7 cellular contexts compared by ENCODE assay signal in the genomic region with DNA sequence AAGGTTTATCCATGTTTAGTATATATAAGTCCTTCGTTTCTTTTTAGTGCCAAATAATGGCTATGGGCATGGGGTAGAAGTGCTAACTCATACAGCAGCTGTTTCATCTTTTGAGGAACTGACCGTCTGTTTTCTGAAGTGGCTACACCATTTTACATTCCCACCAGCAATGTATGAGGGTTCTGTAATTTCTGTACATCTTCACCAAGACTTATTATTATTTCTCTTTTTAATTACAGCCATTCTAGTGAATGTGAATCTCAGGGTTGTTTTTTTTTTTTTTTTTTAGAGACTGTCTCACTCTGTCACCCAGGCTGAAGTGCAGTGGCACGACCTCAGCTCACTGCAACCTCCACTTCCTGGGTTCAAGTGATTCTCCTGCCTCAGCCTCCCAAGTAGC. TPM values are rescaled to one million over a fixed set of nuclear protein-coding genes. Genes with fewer than 3 reads are reported as not detected.
A peak's percentile ranks its signal among the peaks of the same experiment; 100 is the strongest.
DNase-seq lines count a peak whose midpoint lies in the region; ATAC-seq and TF ChIP-seq lines count a peak whose summit lies in the region.
"Not testable (repeated sequence)": the region's sequence is repeated elsewhere in the genome, so short reads cannot be mapped to it uniquely, and the experiment has no call there.

No MANE protein-coding gene starts in this region.

- H3K4me1 Mint-ChIP-seq in CD4-positive, CD25-positive, alpha-beta regulatory T cell, result peaks cover 25 to 54% (median 33%) of the 10 kb centered on the region in 4 donors
- H3K4me1 Mint-ChIP-seq in CD8-positive, alpha-beta memory T cell, result peaks cover 26 to 42% (median 38%) of the 10 kb centered on the region in 3 donors
- H3K4me1 Mint-ChIP-seq in T-helper 1 cell treated with Interleukin-12 subunit alpha and Interleukin-12 subunit beta and Interleukin-4 antibody, amounts not matched to agents 30 μg/mL and 1 μg/mL, for 36 hours (ENCODE audit: low read depth), result peaks cover 19% of the 10 kb centered on the region
- peaks cover 39% of the 10 kb centered on the region for H3K4me1 Mint-ChIP-seq in activated CD4-positive, alpha-beta T cell treated with anti-CD3 and anti-CD28 coated beads, Interleukin-2, amount 10 ng/mL, durations not matched to agents 7 days and 5 days
- H3K4me1 Mint-ChIP-seq in activated T-helper 1 cell treated with anti-CD3 and anti-CD28 coated beads, Interleukin-12 subunit alpha, Interleukin-12 subunit beta, Interleukin-2, Interleukin-4 antibody, amounts not matched to agents 30 ng/mL and 10 ng/mL and 1 ng/mL, durations not matched to agents 14 hours and 24 hours and 36 hours (ENCODE audit: low read depth), result peaks cover 29% of the 10 kb centered on the region
- peaks cover 18% of the 10 kb centered on the region in 2 donors for H3K4me1 Mint-ChIP-seq in effector memory CD8-positive, alpha-beta T cell (ENCODE audit: low read depth in 2 of 2)
- peaks cover 14% of the 10 kb centered on the region for H3K4me1 Mint-ChIP-seq in progenitor cell of endocrine pancreas (ENCODE audit: low read depth)

- H3K4me1 ChIP-seq in CD4-positive, CD25-positive, alpha-beta regulatory T cell (ENCODE audit: control insufficient read depth, insufficient read depth, low read length, poor library complexity, severe bottlenecking), result peaks cover 20% of the 10 kb centered on the region
- H3K4me1 ChIP-seq in CD8-positive, alpha-beta memory T cell (ENCODE audit: insufficient read depth, low read length), result peaks cover 14% of the 10 kb centered on the region

- not testable (repeated sequence) for DNase-seq in CD4-positive, CD25-positive, alpha-beta regulatory T cell; CD8-positive, alpha-beta memory T cell; activated CD4-positive, alpha-beta T cell treated with anti-CD3 and anti-CD28 coated beads, Interleukin-2, amount 10 ng/mL, durations not matched to agents 7 days and 5 days; activated T-helper 1 cell treated with anti-CD3 and anti-CD28 coated beads, Interleukin-12 subunit alpha, Interleukin-12 subunit beta, Interleukin-2, Interleukin-4 antibody, amounts not matched to agents 30 ng/mL and 10 ng/mL and 1 ng/mL, durations not matched to agents 14 hours and 24 hours and 36 hours (ENCODE audit: low spot score); effector memory CD8-positive, alpha-beta T cell; progenitor cell of endocrine pancreas (ENCODE audit: low spot score, unreplicated experiment)

- not testable (repeated sequence) for H3K9me3 Mint-ChIP-seq in CD4-positive, CD25-positive, alpha-beta regulatory T cell; CD8-positive, alpha-beta memory T cell; T-helper 1 cell treated with Interleukin-12 subunit alpha and Interleukin-12 subunit beta and Interleukin-4 antibody, amounts not matched to agents 30 μg/mL and 1 μg/mL, for 36 hours; activated CD4-positive, alpha-beta T cell treated with anti-CD3 and anti-CD28 coated beads, Interleukin-2, amount 10 ng/mL, durations not matched to agents 7 days and 5 days; activated T-helper 1 cell treated with anti-CD3 and anti-CD28 coated beads, Interleukin-12 subunit alpha, Interleukin-12 subunit beta, Interleukin-2, Interleukin-4 antibody, amounts not matched to agents 30 ng/mL and 10 ng/mL and 1 ng/mL, durations not matched to agents 14 hours and 24 hours and 36 hours; effector memory CD8-positive, alpha-beta T cell; progenitor cell of endocrine pancreas (ENCODE audit: low read depth)

- not testable (repeated sequence) for H3K27ac ChIP-seq in CD4-positive, CD25-positive, alpha-beta regulatory T cell (ENCODE audit: insufficient read depth, low read length, poor library complexity, severe bottlenecking); CD8-positive, alpha-beta memory T cell (ENCODE audit: low read depth, low read length)

- TF ChIP-seq CTCF in progenitor cell of endocrine pancreas (IDR thresholded peaks at IDR 0.05; ENCODE audit: unreplicated experiment), result not testable (repeated sequence)

- H3K36me3 ChIP-seq in CD4-positive, CD25-positive, alpha-beta regulatory T cell (ENCODE audit: control insufficient read depth, insufficient read depth, low read length); CD8-positive, alpha-beta memory T cell (ENCODE audit: insufficient read depth, low read length): not testable (repeated sequence)

- intact Hi-C loops in activated T-helper 1 cell treated with anti-CD3 and anti-CD28 coated beads, Interleukin-12 subunit alpha, Interleukin-12 subunit beta, Interleukin-2, Interleukin-4 antibody, amounts not matched to agents 30 ng/mL and 10 ng/mL and 1 ng/mL, durations not matched to agents 14 hours and 24 hours and 36 hours (cut with micrococcal nuclease), result loop anchor here (5.0 kb wide), 2 partner anchors 284 to 836 kb away; a partner anchor contains a TSS

- H3K36me3 Mint-ChIP-seq in CD4-positive, CD25-positive, alpha-beta regulatory T cell, result peaks cover 14% of the 10 kb centered on the region
- H3K36me3 Mint-ChIP-seq in CD8-positive, alpha-beta memory T cell, result peaks cover 7 to 41% (median 12%) of the 10 kb centered on the region in 3 donors
- H3K36me3 Mint-ChIP-seq in T-helper 1 cell treated with Interleukin-12 subunit alpha and Interleukin-12 subunit beta and Interleukin-4 antibody, amounts not matched to agents 30 μg/mL and 1 μg/mL, for 36 hours (ENCODE audit: low read depth), result peaks cover 43% of the 10 kb centered on the region
- peaks cover 46% of the 10 kb centered on the region for H3K36me3 Mint-ChIP-seq in activated CD4-positive, alpha-beta T cell treated with anti-CD3 and anti-CD28 coated beads, Interleukin-2, amount 10 ng/mL, durations not matched to agents 7 days and 5 days (ENCODE audit: low read depth)
- H3K36me3 Mint-ChIP-seq in activated T-helper 1 cell treated with anti-CD3 and anti-CD28 coated beads, Interleukin-12 subunit alpha, Interleukin-12 subunit beta, Interleukin-2, Interleukin-4 antibody, amounts not matched to agents 30 ng/mL and 10 ng/mL and 1 ng/mL, durations not matched to agents 14 hours and 24 hours and 36 hours (ENCODE audit: low read depth), result peaks cover 42% of the 10 kb centered on the region
- H3K36me3 Mint-ChIP-seq in effector memory CD8-positive, alpha-beta T cell (ENCODE audit: insufficient read depth), result peaks cover 41% of the 10 kb centered on the region
- H3K36me3 Mint-ChIP-seq in progenitor cell of endocrine pancreas (ENCODE audit: insufficient read depth), result not testable (repeated sequence)

- not testable (repeated sequence) for H3K27me3 ChIP-seq in CD4-positive, CD25-positive, alpha-beta regulatory T cell (ENCODE audit: control insufficient read depth, insufficient read depth, low read length); CD8-positive, alpha-beta memory T cell (ENCODE audit: insufficient read depth, low read length, poor library complexity, severe bottlenecking)

- not testable (repeated sequence) for H3K27me3 Mint-ChIP-seq in CD4-positive, CD25-positive, alpha-beta regulatory T cell; CD8-positive, alpha-beta memory T cell; T-helper 1 cell treated with Interleukin-12 subunit alpha and Interleukin-12 subunit beta and Interleukin-4 antibody, amounts not matched to agents 30 μg/mL and 1 μg/mL, for 36 hours (ENCODE audit: low read depth); activated CD4-positive, alpha-beta T cell treated with anti-CD3 and anti-CD28 coated beads, Interleukin-2, amount 10 ng/mL, durations not matched to agents 7 days and 5 days; activated T-helper 1 cell treated with anti-CD3 and anti-CD28 coated beads, Interleukin-12 subunit alpha, Interleukin-12 subunit beta, Interleukin-2, Interleukin-4 antibody, amounts not matched to agents 30 ng/mL and 10 ng/mL and 1 ng/mL, durations not matched to agents 14 hours and 24 hours and 36 hours (ENCODE audit: insufficient read depth); effector memory CD8-positive, alpha-beta T cell; progenitor cell of endocrine pancreas

- not testable (repeated sequence) for H3K9me3 ChIP-seq in CD4-positive, CD25-positive, alpha-beta regulatory T cell (ENCODE audit: control insufficient read depth in 2 of 2, low read length in 2 of 2); CD8-positive, alpha-beta memory T cell (ENCODE audit: low read length)

- CTCF ChIA-PET in CD8-positive, alpha-beta memory T cell (lab: Charles Lee), result interaction anchor here (3.5 kb wide), 1 partner anchor 27 kb away, joined by 13 read pairs; no protein-coding TSS in a partner anchor
- CTCF ChIA-PET in activated CD4-positive, alpha-beta T cell treated with anti-CD3 and anti-CD28 coated beads, Interleukin-2, amount 10 ng/mL, durations not matched to agents 7 days and 5 days (lab: Charles Lee), result not testable (repeated sequence)

- not testable (repeated sequence) for H3K27ac Mint-ChIP-seq in CD4-positive, CD25-positive, alpha-beta regulatory T cell; T-helper 1 cell treated with Interleukin-12 subunit alpha and Interleukin-12 subunit beta and Interleukin-4 antibody, amounts not matched to agents 30 μg/mL and 1 μg/mL, for 36 hours; activated T-helper 1 cell treated with anti-CD3 and anti-CD28 coated beads, Interleukin-12 subunit alpha, Interleukin-12 subunit beta, Interleukin-2, Interleukin-4 antibody, amounts not matched to agents 30 ng/mL and 10 ng/mL and 1 ng/mL, durations not matched to agents 14 hours and 24 hours and 36 hours; progenitor cell of endocrine pancreas
- peak overlapping the region in 5 of 8 donors; percentile 23 to 85 (median 43) for H3K27ac Mint-ChIP-seq in CD8-positive, alpha-beta memory T cell
- H3K27ac Mint-ChIP-seq in activated CD4-positive, alpha-beta T cell treated with anti-CD3 and anti-CD28 coated beads, Interleukin-2, amount 10 ng/mL, durations not matched to agents 7 days and 5 days, result peak overlapping the region; percentile 16
- H3K27ac Mint-ChIP-seq in effector memory CD8-positive, alpha-beta T cell, result peak overlapping the region; percentile 68 to 72

- POLR2A ChIA-PET in CD8-positive, alpha-beta memory T cell (lab: Charles Lee); activated CD4-positive, alpha-beta T cell treated with anti-CD3 and anti-CD28 coated beads, Interleukin-2, amount 10 ng/mL, durations not matched to agents 7 days and 5 days (lab: Charles Lee): not testable (repeated sequence)

- peak overlapping the region; percentile 28 to 61 (median 50) for H3K4me3 Mint-ChIP-seq in CD4-positive, CD25-positive, alpha-beta regulatory T cell
- H3K4me3 Mint-ChIP-seq in CD8-positive, alpha-beta memory T cell, result peak overlapping the region in 5 of 7 donors; percentile 8 to 74 (median 33)
- peak overlapping the region; percentile 2 for H3K4me3 Mint-ChIP-seq in T-helper 1 cell treated with Interleukin-12 subunit alpha and Interleukin-12 subunit beta and Interleukin-4 antibody, amounts not matched to agents 30 μg/mL and 1 μg/mL, for 36 hours
- not testable (repeated sequence) for H3K4me3 Mint-ChIP-seq in activated CD4-positive, alpha-beta T cell treated with anti-CD3 and anti-CD28 coated beads, Interleukin-2, amount 10 ng/mL, durations not matched to agents 7 days and 5 days; effector memory CD8-positive, alpha-beta T cell
- peak overlapping the region; percentile 17 for H3K4me3 Mint-ChIP-seq in activated T-helper 1 cell treated with anti-CD3 and anti-CD28 coated beads, Interleukin-12 subunit alpha, Interleukin-12 subunit beta, Interleukin-2, Interleukin-4 antibody, amounts not matched to agents 30 ng/mL and 10 ng/mL and 1 ng/mL, durations not matched to agents 14 hours and 24 hours and 36 hours
- peak overlapping the region; percentile 24 for H3K4me3 Mint-ChIP-seq in progenitor cell of endocrine pancreas (ENCODE audit: low read depth)

- H3K4me3 ChIP-seq in CD4-positive, CD25-positive, alpha-beta regulatory T cell (ENCODE audit: low read depth, low read length); CD8-positive, alpha-beta memory T cell (ENCODE audit: low read length): not testable (repeated sequence)

- not testable (repeated sequence) for ATAC-seq in CD4-positive, CD25-positive, alpha-beta regulatory T cell (ENCODE audit: low read depth in 2 of 2); effector memory CD8-positive, alpha-beta T cell (replicated peaks)

RNA-seq across cellular contexts. Expression of a gene that starts 2.1 kb away (rescaled TPM):
- total RNA-seq in CD4-positive, CD25-positive, alpha-beta regulatory T cell, result 21.8 TPM
- 10 to 100 TPM; 61.6 to 81.4 (median 69.3) TPM for polyA plus RNA-seq in CD4-positive, CD25-positive, alpha-beta regulatory T cell
- total RNA-seq in CD8-positive, alpha-beta memory T cell, result 10 to 100 TPM; 42.8 to 46.2 TPM
- 85.6 TPM for polyA plus RNA-seq in CD8-positive, alpha-beta memory T cell
- total RNA-seq in activated CD4-positive, alpha-beta T cell treated with anti-CD3 and anti-CD28 coated beads, Interleukin-2, amount 10 ng/mL, durations not matched to agents 7 days and 5 days, result 10 to 100 TPM; 28.0 to 32.0 TPM
- total RNA-seq in activated T-helper 1 cell treated with anti-CD3 and anti-CD28 coated beads, Interleukin-12 subunit alpha, Interleukin-12 subunit beta, Interleukin-2, Interleukin-4 antibody, amounts not matched to agents 30 ng/mL and 10 ng/mL and 1 ng/mL, durations not matched to agents 14 hours and 24 hours and 36 hours, result 32.8 and 34.7 TPM in 2 replicates
- total RNA-seq in progenitor cell of endocrine pancreas, result 38.6 and 46.5 TPM in 2 replicates
